10 cellular contexts compared by ENCODE assay signal in the genomic region with DNA sequence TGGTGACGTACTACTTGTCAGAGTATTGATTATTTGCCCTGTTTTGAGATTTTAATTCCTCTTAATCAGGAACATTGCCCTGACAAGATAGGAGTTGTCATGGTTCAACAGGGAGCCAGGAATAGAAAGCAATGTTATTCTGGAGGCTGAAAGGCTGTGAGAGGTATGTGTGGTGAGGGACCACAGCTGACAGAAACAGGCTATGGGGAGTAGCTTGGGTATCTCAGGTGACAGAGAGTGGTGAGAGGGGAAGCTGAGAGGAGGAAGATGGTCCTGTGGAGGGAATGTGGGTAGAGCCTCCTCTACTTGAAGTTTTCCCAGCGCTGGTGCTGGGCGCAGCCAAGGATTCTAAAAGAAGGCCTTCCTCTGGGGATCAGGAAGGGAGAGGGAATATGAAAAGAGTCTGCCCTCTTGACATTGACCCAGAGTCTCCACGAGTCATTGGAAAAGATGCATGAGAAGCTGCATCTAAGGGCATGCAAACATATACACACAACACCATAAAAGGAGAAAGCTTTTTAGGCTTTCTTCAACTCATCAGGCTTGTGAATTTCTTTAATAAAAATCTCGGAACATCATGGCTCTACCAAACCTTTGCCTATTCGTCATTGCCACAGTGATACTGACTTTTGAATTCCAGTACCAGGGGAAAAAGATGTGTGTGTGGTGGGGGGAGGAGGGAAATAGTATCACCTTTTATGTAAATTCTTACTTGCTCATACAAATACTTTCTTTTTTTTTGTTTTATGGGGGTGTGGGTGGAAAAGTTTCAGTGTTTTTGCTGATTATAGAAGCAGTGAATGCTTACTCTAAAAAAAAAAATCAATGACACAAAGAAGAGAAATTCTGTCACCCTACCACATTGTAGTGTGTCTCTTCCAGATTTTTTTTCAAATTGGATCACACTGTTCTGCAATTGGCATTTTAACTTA. TPM values are rescaled to one million over a fixed set of nuclear protein-coding genes. Genes with fewer than 3 reads are reported as not detected.
DNase-seq lines count a peak whose midpoint lies in the region; ATAC-seq and TF ChIP-seq lines count a peak whose summit lies in the region.
"Had no signal": no experiment of that assay in that cellular context is flagged by ENCODE, and none has a peak within 500 bp of the region (broad histone marks: within the 10 kb centered on the region; RNA-seq: fewer than 3 reads in every experiment).

No MANE protein-coding gene starts in this region.

- H3K4me1 ChIP-seq in DOHH2 (ENCODE audit: control insufficient read depth, low read length) (peaks cover 39% of the 10 kb centered on the region), Karpas-422 (ENCODE audit: low read length) (peaks cover 33% of the 10 kb centered on the region)
- H3K4me1 ChIP-seq: HAP-1 had no signal

- DNase-seq in Karpas-422 (peak; percentile 60), cerebellar nuclear complex (lab: John Stamatoyannopoulos, UW) (no peak), COR-L47 (lab: John Stamatoyannopoulos, UW) (no peak), NCI-H128 (lab: John Stamatoyannopoulos, UW; ENCODE audit: unreplicated experiment) (no peak), GM20000 (ENCODE audit: low spot score) (no peak)

- no peaks in the 10 kb centered on the region for H3K9me2 ChIP-seq in DOHH2 (replicated peaks; ENCODE audit: control insufficient read depth, low read length)
- 0 out of 2 replicates have a peak, but pooled peaks cover 3% of the 10 kb centered on the region for H3K9me2 ChIP-seq in Karpas-422 (replicated peaks; ENCODE audit: insufficient read depth, low read length)

- H3K27me3 ChIP-seq in DOHH2 (ENCODE audit: control insufficient read depth, low read length) (no peaks in the 10 kb centered on the region), Karpas-422 (ENCODE audit: low read length) (no peaks in the 10 kb centered on the region)

- H3K36me3 ChIP-seq in DOHH2 (ENCODE audit: control insufficient read depth, low read length) (no peaks in the 10 kb centered on the region), Karpas-422 (ENCODE audit: insufficient read depth, low read length) (no peaks in the 10 kb centered on the region)
- H3K36me3 ChIP-seq: HAP-1 had no signal

- H3K4me3 ChIP-seq in DOHH2 (ENCODE audit: low read length) (peak overlapping the region; percentile 61), Karpas-422 (ENCODE audit: low read length) (peak overlapping the region; percentile 61)
- H3K4me3 ChIP-seq: HAP-1 had no signal

- H3K27ac ChIP-seq in DOHH2 (ENCODE audit: low read depth, low read length), result peak overlapping the region; percentile 90
- peak overlapping the region; percentile 82 for H3K27ac ChIP-seq in Karpas-422 (ENCODE audit: low read length)
- H3K27ac ChIP-seq: C4-2B had no signal

- H3F3A ChIP-seq in DOHH2 (ENCODE audit: control insufficient read depth, insufficient read depth), result peaks cover 14% of the 10 kb centered on the region

- H3K79me2 ChIP-seq in DOHH2 (ENCODE audit: control insufficient read depth, low read length) (no peaks in the 10 kb centered on the region), Karpas-422 (ENCODE audit: low read length) (no peaks in the 10 kb centered on the region)

- H3K9me3 ChIP-seq in DOHH2 (ENCODE audit: control insufficient read depth, insufficient read depth, low read length) (no peaks in the 10 kb centered on the region), Karpas-422 (ENCODE audit: low read length) (peaks cover 7% of the 10 kb centered on the region)
- H3K9me3 ChIP-seq: HAP-1 had no signal

- peak overlapping the region; percentile 93 for H2AFZ ChIP-seq in Karpas-422 (ENCODE audit: low read length)

- H4K20me1 ChIP-seq in DOHH2 (ENCODE audit: control insufficient read depth, insufficient read depth, low read depth, low read length), result no peaks in the 10 kb centered on the region
- no peaks in the 10 kb centered on the region for H4K20me1 ChIP-seq in Karpas-422 (ENCODE audit: insufficient read depth, low read depth, low read length)

- ATAC-seq in GM19035 (IDR thresholded peaks at IDR 0.05; ENCODE audit: unreplicated experiment), result peak; percentile 48
- ATAC-seq in HG02798 (IDR thresholded peaks at IDR 0.05; ENCODE audit: poor library complexity, unreplicated experiment), result peak; percentile 62

- H3K9ac ChIP-seq in Karpas-422 (ENCODE audit: low read length), result peak overlapping the region; percentile 55

- H3K4me2 ChIP-seq in DOHH2 (ENCODE audit: low read length) (peak overlapping the region; percentile 74), Karpas-422 (ENCODE audit: low read depth, low read length, poor library complexity, severe bottlenecking) (peak overlapping the region; percentile 91)

- TF ChIP-seq CTCF in DOHH2 (IDR thresholded peaks at IDR 0.05; ENCODE audit: low read depth, low read length, poor library complexity, severe bottlenecking) (no peak), GM20000 (IDR thresholded peaks at IDR 0.05; ENCODE audit: extremely low read depth, missing control alignments) (no peak)

RNA-seq across cellular contexts. Expression of a gene that starts 39.9 kb away (rescaled TPM):
- total RNA-seq in Karpas-422 (2014; rRNA removed; shearing (Covaris generic); ENCODE audit: low replicate concordance), result 155 and 162 TPM in 2 replicates

RNA-seq across cellular contexts. Expression of a gene that starts 43.9 kb away (rescaled TPM):
- total RNA-seq in Karpas-422 (2014; rRNA removed; shearing (Covaris generic); ENCODE audit: low replicate concordance), result 64.1 and 65.1 TPM in 2 replicates
